Comparison of ENCODE assay signal across 8 cellular contexts in the genomic region with DNA sequence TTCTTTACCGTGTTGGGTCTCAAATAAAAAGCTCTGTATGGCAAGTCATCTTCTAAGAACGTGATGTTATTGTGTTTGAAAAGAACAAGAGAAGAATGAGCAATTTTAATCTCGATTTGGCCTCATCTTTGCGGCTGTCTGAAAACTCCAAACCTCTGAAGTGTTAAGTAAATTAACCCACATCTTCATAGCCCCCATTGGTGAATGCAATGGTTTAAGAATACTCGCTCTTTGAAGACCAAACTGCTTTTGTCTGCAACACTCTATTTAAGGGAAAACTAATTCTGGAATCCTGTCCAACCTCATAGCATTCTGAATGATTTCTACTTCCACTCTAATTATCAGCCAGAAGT. TPM values are rescaled to one million over a fixed set of nuclear protein-coding genes. Genes with fewer than 3 reads are reported as not detected.
DNase-seq lines count a peak whose midpoint lies in the region; ATAC-seq and TF ChIP-seq lines count a peak whose summit lies in the region.

No MANE protein-coding gene starts in this region.

- H3K4me3 Mint-ChIP-seq in T-helper 1 cell treated with Interleukin-12 subunit alpha and Interleukin-12 subunit beta and Interleukin-4 antibody, amounts not matched to agents 30 μg/mL and 1 μg/mL, for 36 hours: peak overlapping the region; percentile 77
- H3K4me3 Mint-ChIP-seq in stimulated activated memory B cell treated with anti-CD40 and anti-IgM and Interleukin-4, amounts not matched to agents 10 μg/mL and 1 μg/mL and 100 μg/mL, for 72 hours: peak overlapping the region; percentile 86

- no peaks in the 10 kb centered on the region for H3K79me2 ChIP-seq in OCI-LY7 (ENCODE audit: insufficient read depth, low read depth, low read length)
- H3K79me2 ChIP-seq in fibroblast of lung (ENCODE audit: control insufficient read depth, insufficient read depth, low read length): no peaks in the 10 kb centered on the region

- intact Hi-C loops in OCI-LY7 (cut with micrococcal nuclease; ENCODE audit: unreplicated experiment): loop anchor here (1.0 to 10.0 kb wide), 6 partner anchors 49 to 453 kb away; no protein-coding TSS in a partner anchor

- H3K4me2 ChIP-seq in OCI-LY7 (ENCODE audit: low read length) (peak overlapping the region; percentile 74), fibroblast of lung (ENCODE audit: extremely low read depth, insufficient read depth, low read length) (peak overlapping the region; percentile 93)

- CTCF ChIA-PET in OCI-LY7 (lab: Charles Lee; ENCODE audit: unreplicated experiment): interaction anchor here (1.1 to 1.7 kb wide), 2 partner anchors 61 to 142 kb away, joined by 3 to 4 read pairs; no protein-coding TSS in a partner anchor

- TF ChIP-seq CTCF in OCI-LY7 (conservative IDR thresholded peaks at IDR 0.05; ENCODE audit: low read length) (peak; percentile 23; the same call in 1 of the 2 replicates), fibroblast of lung (conservative IDR thresholded peaks at IDR 0.05 in 1 of 2, IDR thresholded peaks at IDR 0.05 in 1 of 2; ENCODE audit: low read depth in 1 of 2, low read length in 2 of 2) (no peak)

- H3K9ac ChIP-seq in fibroblast of lung (ENCODE audit: insufficient read depth, low read length): no peak overlapping the region

- peak overlapping the region; percentile 97 for H2AFZ ChIP-seq in OCI-LY7 (ENCODE audit: low read length)
- H2AFZ ChIP-seq in fibroblast of lung (ENCODE audit: low read length): peak overlapping the region; percentile 30

- H3K9me3 ChIP-seq in OCI-LY7 (ENCODE audit: low read length): no peaks in the 10 kb centered on the region
- H3K9me3 ChIP-seq in fibroblast of lung (ENCODE audit: control insufficient read depth, insufficient read depth, low read depth, low read length): no peaks in the 10 kb centered on the region

- H3K9me3 Mint-ChIP-seq in T-helper 1 cell treated with Interleukin-12 subunit alpha and Interleukin-12 subunit beta and Interleukin-4 antibody, amounts not matched to agents 30 μg/mL and 1 μg/mL, for 36 hours: peaks cover 6% of the 10 kb centered on the region
- no peaks in the 10 kb centered on the region for H3K9me3 Mint-ChIP-seq in stimulated activated memory B cell treated with anti-CD40 and anti-IgM and Interleukin-4, amounts not matched to agents 10 μg/mL and 1 μg/mL and 100 μg/mL, for 72 hours

- peaks cover 2% of the 10 kb centered on the region for H3K27me3 ChIP-seq in fibroblast of lung (ENCODE audit: control insufficient read depth, insufficient read depth, low read length)

- H3K27ac ChIP-seq in OCI-LY7 (ENCODE audit: low read depth, low read length, poor library complexity, severe bottlenecking) (no peak overlapping the region), fibroblast of lung (ENCODE audit: insufficient read depth, low read length) (peak overlapping the region; percentile 46)

- H3K36me3 ChIP-seq in OCI-LY7 (ENCODE audit: insufficient read depth, low read length) (no peaks in the 10 kb centered on the region), fibroblast of lung (ENCODE audit: control insufficient read depth, insufficient read depth, low read length) (no peaks in the 10 kb centered on the region)

- no peak for ATAC-seq in stimulated activated memory B cell treated with anti-CD40 and anti-IgM and Interleukin-4, amounts not matched to agents 10 μg/mL and 1 μg/mL and 100 μg/mL, for 72 hours
- ATAC-seq in HG03039 (IDR thresholded peaks at IDR 0.05; ENCODE audit: unreplicated experiment): no peak
- no peak for ATAC-seq in GM21786 (IDR thresholded peaks at IDR 0.05; ENCODE audit: unreplicated experiment)

- POLR2A ChIA-PET in OCI-LY7 (lab: Charles Lee): interaction anchor here (0.6 to 4.0 kb wide), 28 partner anchors 11 to 1942 kb away, joined by 3 to 23 read pairs (median 5); partner anchors contain the start of gene MYCBP2

- H4K20me1 ChIP-seq in OCI-LY7 (ENCODE audit: insufficient read depth, low read length): no peaks in the 10 kb centered on the region
- no peaks in the 10 kb centered on the region for H4K20me1 ChIP-seq in fibroblast of lung (ENCODE audit: control insufficient read depth, extremely low read depth, insufficient read depth, low read length)

- BruUV-seq in OCI-LY7 (replicated peaks; lab: Mats Ljungman, UMichigan): no TSS peak

- no peaks in the 10 kb centered on the region for H3K27me3 Mint-ChIP-seq in T-helper 1 cell treated with Interleukin-12 subunit alpha and Interleukin-12 subunit beta and Interleukin-4 antibody, amounts not matched to agents 30 μg/mL and 1 μg/mL, for 36 hours (ENCODE audit: low read depth)
- H3K27me3 Mint-ChIP-seq in stimulated activated memory B cell treated with anti-CD40 and anti-IgM and Interleukin-4, amounts not matched to agents 10 μg/mL and 1 μg/mL and 100 μg/mL, for 72 hours: no peaks in the 10 kb centered on the region

- DNase-seq in T-helper 1 cell: no peak
- DNase-seq in OCI-LY7 (ENCODE audit: low spot score): no peak
- DNase-seq in fibroblast of lung (ENCODE audit: low read depth in 2 of 2): no peak
- no peak for DNase-seq in DMS53 (lab: John Stamatoyannopoulos, UW)

- H3K4me1 ChIP-seq in OCI-LY7 (ENCODE audit: insufficient read depth, low read length, poor library complexity, severe bottlenecking) (peaks cover 8% of the 10 kb centered on the region), fibroblast of lung (ENCODE audit: control insufficient read depth, extremely low read depth, insufficient read depth, low read length) (no peaks in the 10 kb centered on the region)

- H3K27ac Mint-ChIP-seq in T-helper 1 cell treated with Interleukin-12 subunit alpha and Interleukin-12 subunit beta and Interleukin-4 antibody, amounts not matched to agents 30 μg/mL and 1 μg/mL, for 36 hours: no peak overlapping the region
- peak overlapping the region; percentile 81 for H3K27ac Mint-ChIP-seq in stimulated activated memory B cell treated with anti-CD40 and anti-IgM and Interleukin-4, amounts not matched to agents 10 μg/mL and 1 μg/mL and 100 μg/mL, for 72 hours

- H3K4me3 ChIP-seq in OCI-LY7 (ENCODE audit: low read depth, low read length, poor library complexity, severe bottlenecking) (peak overlapping the region; percentile 66), fibroblast of lung (replicated peaks in 1 of 4; ENCODE audit: control extremely low read depth in 1 of 4, insufficient read depth in 1 of 4, low read depth in 3 of 4, low read length in 4 of 4) (peak overlapping the region; percentile 52 to 81 (median 64))

- H3K4me1 Mint-ChIP-seq in T-helper 1 cell treated with Interleukin-12 subunit alpha and Interleukin-12 subunit beta and Interleukin-4 antibody, amounts not matched to agents 30 μg/mL and 1 μg/mL, for 36 hours (ENCODE audit: low read depth): peaks cover 6% of the 10 kb centered on the region
- H3K4me1 Mint-ChIP-seq in stimulated activated memory B cell treated with anti-CD40 and anti-IgM and Interleukin-4, amounts not matched to agents 10 μg/mL and 1 μg/mL and 100 μg/mL, for 72 hours: peaks cover 5% of the 10 kb centered on the region

- no peaks in the 10 kb centered on the region for H3K9me2 ChIP-seq in OCI-LY7 (ENCODE audit: insufficient read depth, low read length)

- H3K36me3 Mint-ChIP-seq in T-helper 1 cell treated with Interleukin-12 subunit alpha and Interleukin-12 subunit beta and Interleukin-4 antibody, amounts not matched to agents 30 μg/mL and 1 μg/mL, for 36 hours (ENCODE audit: low read depth): no peaks in the 10 kb centered on the region
- H3K36me3 Mint-ChIP-seq in stimulated activated memory B cell treated with anti-CD40 and anti-IgM and Interleukin-4, amounts not matched to agents 10 μg/mL and 1 μg/mL and 100 μg/mL, for 72 hours: no peaks in the 10 kb centered on the region

RNA-seq across cellular contexts. Expression of gene SCEL, which starts 56.9 kb away (rescaled TPM):
- total RNA-seq in OCI-LY7 (2014; rRNA removed; shearing (Covaris generic)): not detected in 2 replicates
- total RNA-seq in OCI-LY7 (2022) (not detected in 2 replicates), fibroblast of lung (not detected in 2 replicates)
- polyA plus RNA-seq in fibroblast of lung: not detected in 2 replicates
- not detected in 2 replicates for polyA plus RNA-seq in fibroblast of lung (2012)
- not detected in 2 replicates for polyA minus RNA-seq in fibroblast of lung (ENCODE audit: low replicate concordance)
